ENCODE assay signal across 21 cellular contexts in genomic region chr17:57970706-57971105, GRCh38. TPM values are rescaled to one million over a fixed set of nuclear protein-coding genes. Genes with fewer than 3 reads are reported as not detected.
DNase-seq lines count a peak whose midpoint lies in the region; ATAC-seq, FAIRE-seq and TF ChIP-seq lines count a peak whose summit lies in the region.
"Had no signal": no experiment of that assay in that cellular context is flagged by ENCODE, and none has a peak within 500 bp of the region (broad histone marks: within the 10 kb centered on the region; RNA-seq: fewer than 3 reads in every experiment).

No MANE protein-coding gene starts in this region.

- intact Hi-C loops in HepG2 (cut with micrococcal nuclease; ENCODE audit: unreplicated experiment) (no loop called here), right lobe of liver (cut with DNase I) (no loop called here)

- DNase-seq in HepG2 (ENCODE audit: low spot score) (no peak), right lobe of liver (no peak), glomerular visceral epithelial cell (ENCODE audit: extremely low spot score) (peak; percentile 55), SJCRH30 (no peak), T-helper 1 cell (no peak)
- DNase-seq in stimulated activated CD8-positive, alpha-beta memory T cell treated with anti-CD3 and anti-CD28 coated beads, Interleukin-4, amount 100 ng/mL, for 48 hours = peak; percentile 9
- DNase-seq: activated CD4-positive, alpha-beta T cell treated with anti-CD3 and anti-CD28 coated beads, Interleukin-2, amount 10 ng/mL, durations not matched to agents 7 days and 5 days; activated naive CD4-positive, alpha-beta T cell treated with anti-CD3 and anti-CD28 coated beads, Interleukin-2, amount 50 U/mL, for 16 hours; activated T-cell treated with anti-CD3 and anti-CD28 coated beads, Interleukin-2, amount 50 U/mL, for 1 hour; body of pancreas; KG1; NCI-H1105; NCI-H69; OCI-M1 had no signal

- H2AFZ ChIP-seq in HepG2 (ENCODE audit: low read length) = no peak overlapping the region
- H2AFZ ChIP-seq: hepatocyte had no signal

- H3K36me3 ChIP-seq in HepG2 (replicated peaks in 1 of 2; ENCODE audit: control insufficient read depth in 1 of 2, insufficient read depth in 2 of 2, low read length in 2 of 2) (peaks cover 6 to 8% of the 10 kb centered on the region in 2 experiments; a peak in 4 of 5 replicates), right lobe of liver (peaks cover 0 to 20% (median 8%) of the 10 kb centered on the region in 4 donors), SJCRH30 (peaks cover 32% of the 10 kb centered on the region)

- TF ChIP-seq EP300 in HepG2 (IDR thresholded peaks at IDR 0.05; ENCODE audit: low read depth in 2 of 2, low read length in 2 of 2) (no peak), HepG2 (CRISPR knock-in tag; IDR thresholded peaks at IDR 0.05; ENCODE audit: borderline replicate concordance) (no peak)

- ATAC-seq in HepG2 = peak; percentile 42
- no peak for ATAC-seq in right lobe of liver
- no peak for ATAC-seq in GM21723 (IDR thresholded peaks at IDR 0.05; ENCODE audit: unreplicated experiment)
- ATAC-seq: body of pancreas had no signal

- CTCF ChIA-PET in HepG2 (lab: Yijun Ruan, JAX; ENCODE audit: low intra/inter-chr PET ratio, low total read pairs) = no interaction called here

- FAIRE-seq in HepG2 (lab: Jason Lieb, UNC) = no peak
- FAIRE-seq: TTC549 had no signal

- no TSS peak for BruUV-seq in HepG2 (replicated peaks; lab: Mats Ljungman, UMichigan)

- TF ChIP-seq CTCF in HepG2 (CRISPR knock-in tag; IDR thresholded peaks at IDR 0.05) (no peak), right lobe of liver (IDR thresholded peaks at IDR 0.05) (no peak), VCaP (conservative IDR thresholded peaks at IDR 0.05) (no peak)

- H3K79me2 ChIP-seq in HepG2 (ENCODE audit: insufficient read depth, low read length) = no peaks in the 10 kb centered on the region

- H3K27me3 ChIP-seq in HepG2 (ENCODE audit: control insufficient read depth in 1 of 2, insufficient read depth in 2 of 2, low read length in 2 of 2) = peaks cover 0 to 18% of the 10 kb centered on the region in 2 experiments; a peak in 3 of 5 replicates
- no peaks in the 10 kb centered on the region for H3K27me3 ChIP-seq in right lobe of liver
- no peaks in the 10 kb centered on the region for H3K27me3 ChIP-seq in SJCRH30
- H3K27me3 ChIP-seq: body of pancreas, hepatocyte, vagina had no signal

- no peak overlapping the region for H3K4me2 ChIP-seq in HepG2 (ENCODE audit: low read depth, low read length)
- H3K4me2 ChIP-seq: hepatocyte had no signal

- POLR2A ChIA-PET in HepG2 (lab: Yijun Ruan, JAX) = interaction anchor here (0.6 to 2.0 kb wide), 5 partner anchors 10 to 83 kb away, joined by 3 to 4 read pairs (median 3); partner anchors contain the start of gene CUEDC1

- no peak overlapping the region for H3K9ac ChIP-seq in HepG2 (ENCODE audit: insufficient read depth, low read depth, low read length)

- TF ChIP-seq POLR2A in HepG2 (IDR thresholded peaks at IDR 0.05; ENCODE audit: insufficient read depth in 1 of 2, low read depth in 2 of 2, low read length in 2 of 2) (no peak), right lobe of liver (IDR thresholded peaks at IDR 0.05) (no peak)

- H3K4me3 ChIP-seq in HepG2 (replicated peaks in 1 of 3; ENCODE audit: insufficient read depth in 1 of 3, low read depth in 2 of 3, low read length in 3 of 3) = no peak overlapping the region
- no peak overlapping the region for H3K4me3 ChIP-seq in right lobe of liver
- no peak overlapping the region for H3K4me3 ChIP-seq in SJCRH30
- H3K4me3 ChIP-seq: body of pancreas, coronary artery, hepatocyte, vagina had no signal

- H3K27ac ChIP-seq in HepG2 (ENCODE audit: extremely low read length, insufficient read depth, low read length) (no peak overlapping the region), right lobe of liver (no peak overlapping the region), VCaP (peak overlapping the region; percentile 54), SJCRH30 (no peak overlapping the region)
- H3K27ac ChIP-seq: body of pancreas, coronary artery, hepatocyte, HL-60, vagina had no signal

- H3K9me3 ChIP-seq in HepG2 (ENCODE audit: low read length) = no peaks in the 10 kb centered on the region
- H3K9me3 ChIP-seq in right lobe of liver = no peaks in the 10 kb centered on the region
- no peaks in the 10 kb centered on the region for H3K9me3 ChIP-seq in SJCRH30 (replicated peaks)
- H3K9me3 ChIP-seq: body of pancreas, vagina had no signal

- 26% methylated on average over 4 of the region's 4 CpGs for WGBS in HepG2 (ENCODE audit: low lambda C conversion rate)
- WGBS in right lobe of liver (ENCODE audit: insufficient coverage, low coverage, low lambda C conversion rate, missing lambda C conversion rate) = 37% methylated on average over 4 of the region's 4 CpGs

- TF ChIP-seq RAD21 in HepG2 (CRISPR knock-in tag; IDR thresholded peaks at IDR 0.05) = no peak

- H3K4me1 ChIP-seq in HepG2 (ENCODE audit: insufficient read depth, low read length) (peaks cover 38% of the 10 kb centered on the region), right lobe of liver (peaks cover 0 to 24% (median 11%) of the 10 kb centered on the region in 4 donors), SJCRH30 (no peaks in the 10 kb centered on the region)
- H3K4me1 ChIP-seq: vagina had no signal

- in situ Hi-C loops in HepG2 (cut with HindIII; ENCODE audit: extremely low pct_ligation_motif_present, low pct_unique_long_range_greater_than_20kb) = no loop called here

- H4K20me1 ChIP-seq in HepG2 (ENCODE audit: insufficient read depth, low read length) = peaks cover 7% of the 10 kb centered on the region; the same call in 1 of the 2 replicates

RNA-seq across cellular contexts. Expression of gene CUEDC1, which starts 15.5 kb away (rescaled TPM):
- total RNA-seq in HepG2 (2016; rRNA removed; fragmentation: Illumina TruSeq; extraction: Trizol) = 4.2 and 7.4 TPM in 2 replicates
- total RNA-seq in HepG2 (2016; cell fraction: cytosol; rRNA removed; fragmentation: Illumina TruSeq; extraction: Trizol; ENCODE audit: low read depth) = 4.1 and 4.7 TPM in 2 replicates
- total RNA-seq in HepG2 (2016; cell fraction: insoluble cytoplasmic fraction; rRNA removed; fragmentation: Illumina TruSeq; extraction: Trizol) = 3.5 and 7.9 TPM in 2 replicates
- 7.6 and 8.6 TPM in 2 replicates for total RNA-seq in HepG2 (2016; cell fraction: membrane; rRNA removed; fragmentation: Illumina TruSeq; extraction: Trizol)
- total RNA-seq in HepG2 (2016; cell fraction: nucleus; rRNA removed; fragmentation: Illumina TruSeq; extraction: Trizol) = 9.6 and 11.9 TPM in 2 replicates
- polyA plus RNA-seq in HepG2 (2011; rRNA removed) = 12.9 and 14.4 TPM in 2 replicates
- 8.1 and 8.6 TPM in 2 replicates for polyA plus RNA-seq in HepG2 (2011; cell fraction: cytosol; rRNA removed)
- polyA plus RNA-seq in HepG2 (2011; cell fraction: nucleus; rRNA removed) = 36.7 and 43.5 TPM in 2 replicates
- 9.8 and 10.2 TPM in 2 replicates for polyA plus RNA-seq in HepG2 (2012)
- 9.4 and 11.1 TPM in 2 replicates for polyA plus RNA-seq in HepG2 (2016; cell fraction: cytosol; fragmentation: Illumina TruSeq; extraction: Trizol; ENCODE audit: low read depth)
- polyA plus RNA-seq in HepG2 (2016; cell fraction: insoluble cytoplasmic fraction; fragmentation: Illumina TruSeq; extraction: Trizol; ENCODE audit: low read depth) = 9.2 and 10.0 TPM in 2 replicates
- polyA plus RNA-seq in HepG2 (2016; cell fraction: membrane; fragmentation: Illumina TruSeq; extraction: Trizol; ENCODE audit: low read depth) = 15.4 and 16.0 TPM in 2 replicates
- 33.7 and 36.2 TPM in 2 replicates for polyA plus RNA-seq in HepG2 (2016; cell fraction: nucleus; fragmentation: Illumina TruSeq; extraction: Trizol; ENCODE audit: insufficient read depth, low read depth)
- polyA minus RNA-seq in HepG2 (2011; rRNA and poly(A)+ RNA removed; ENCODE audit: low replicate concordance) = 2.9 and 6.8 TPM in 2 replicates
- 5.1 and 7.3 TPM in 2 replicates for polyA minus RNA-seq in HepG2 (2011; cell fraction: cytosol; rRNA and poly(A)+ RNA removed)
- 6.6 and 8.2 TPM in 2 replicates for polyA minus RNA-seq in HepG2 (2011; cell fraction: nucleus; rRNA and poly(A)+ RNA removed)
- total RNA-seq in right lobe of liver = 1 to 10 TPM; 4.0 to 8.5 (median 5.5) TPM
- total RNA-seq in SJCRH30 (2014; rRNA removed; shearing (Covaris generic)) = 11.6 and 14.4 TPM in 2 replicates

RNA-seq across cellular contexts. Expression of gene VEZF1, which starts 17.3 kb away (rescaled TPM):
- total RNA-seq in HepG2 (2016; rRNA removed; fragmentation: Illumina TruSeq; extraction: Trizol) = 45.9 and 48.0 TPM in 2 replicates
- 8.8 and 10.8 TPM in 2 replicates for total RNA-seq in HepG2 (2016; cell fraction: cytosol; rRNA removed; fragmentation: Illumina TruSeq; extraction: Trizol; ENCODE audit: low read depth)
- total RNA-seq in HepG2 (2016; cell fraction: insoluble cytoplasmic fraction; rRNA removed; fragmentation: Illumina TruSeq; extraction: Trizol) = 41.9 and 43.4 TPM in 2 replicates
- total RNA-seq in HepG2 (2016; cell fraction: membrane; rRNA removed; fragmentation: Illumina TruSeq; extraction: Trizol) = 42.3 and 48.6 TPM in 2 replicates
- 31.1 and 37.8 TPM in 2 replicates for total RNA-seq in HepG2 (2016; cell fraction: nucleus; rRNA removed; fragmentation: Illumina TruSeq; extraction: Trizol)
- 41.3 and 49.7 TPM in 2 replicates for polyA plus RNA-seq in HepG2 (2011; rRNA removed)
- polyA plus RNA-seq in HepG2 (2011; cell fraction: cytosol; rRNA removed) = 27.7 and 34.7 TPM in 2 replicates
- polyA plus RNA-seq in HepG2 (2011; cell fraction: nucleus; rRNA removed) = 30.2 and 33.3 TPM in 2 replicates
- 38.9 and 45.7 TPM in 2 replicates for polyA plus RNA-seq in HepG2 (2012)
- 7.1 and 7.4 TPM in 2 replicates for polyA plus RNA-seq in HepG2 (2016; cell fraction: cytosol; fragmentation: Illumina TruSeq; extraction: Trizol; ENCODE audit: low read depth)
- 34.8 and 42.4 TPM in 2 replicates for polyA plus RNA-seq in HepG2 (2016; cell fraction: insoluble cytoplasmic fraction; fragmentation: Illumina TruSeq; extraction: Trizol; ENCODE audit: low read depth)
- 22.0 and 25.5 TPM in 2 replicates for polyA plus RNA-seq in HepG2 (2016; cell fraction: membrane; fragmentation: Illumina TruSeq; extraction: Trizol; ENCODE audit: low read depth)
- 46.2 and 49.1 TPM in 2 replicates for polyA plus RNA-seq in HepG2 (2016; cell fraction: nucleus; fragmentation: Illumina TruSeq; extraction: Trizol; ENCODE audit: insufficient read depth, low read depth)
- 41.4 and 56.9 TPM in 2 replicates for polyA minus RNA-seq in HepG2 (2011; rRNA and poly(A)+ RNA removed; ENCODE audit: low replicate concordance)
- 31.2 and 37.3 TPM in 2 replicates for polyA minus RNA-seq in HepG2 (2011; cell fraction: cytosol; rRNA and poly(A)+ RNA removed)
- 32.7 and 46.6 TPM in 2 replicates for polyA minus RNA-seq in HepG2 (2011; cell fraction: nucleus; rRNA and poly(A)+ RNA removed)
- 10 to 100 TPM; 13.0 to 19.3 (median 14.6) TPM for total RNA-seq in right lobe of liver
- 74.9 and 78.9 TPM in 2 replicates for total RNA-seq in SJCRH30 (2014; rRNA removed; shearing (Covaris generic))

RNA-seq across cellular contexts. Expression of gene SRSF1, which starts 36.3 kb away (rescaled TPM):
- total RNA-seq in HepG2 (2016; rRNA removed; fragmentation: Illumina TruSeq; extraction: Trizol) (445 and 520 TPM in 2 replicates), right lobe of liver (10 to 100 TPM; 55.7 to 92.0 (median 80.0) TPM)
- 40.7 and 51.5 TPM in 2 replicates for total RNA-seq in HepG2 (2016; cell fraction: cytosol; rRNA removed; fragmentation: Illumina TruSeq; extraction: Trizol; ENCODE audit: low read depth)
- 472 and 528 TPM in 2 replicates for total RNA-seq in HepG2 (2016; cell fraction: insoluble cytoplasmic fraction; rRNA removed; fragmentation: Illumina TruSeq; extraction: Trizol)
- total RNA-seq in HepG2 (2016; cell fraction: membrane; rRNA removed; fragmentation: Illumina TruSeq; extraction: Trizol) = 120 and 137 TPM in 2 replicates
- total RNA-seq in HepG2 (2016; cell fraction: nucleus; rRNA removed; fragmentation: Illumina TruSeq; extraction: Trizol) = 332 and 353 TPM in 2 replicates
- polyA plus RNA-seq in HepG2 (2011; rRNA removed) = 142 and 144 TPM in 2 replicates
- 61.9 and 82.9 TPM in 2 replicates for polyA plus RNA-seq in HepG2 (2011; cell fraction: cytosol; rRNA removed)
- polyA plus RNA-seq in HepG2 (2011; cell fraction: nucleus; rRNA removed) = 1,130 and 1,625 TPM in 2 replicates
- polyA plus RNA-seq in HepG2 (2012) = 96.9 and 161 TPM in 2 replicates
- 19.4 and 20.4 TPM in 2 replicates for polyA plus RNA-seq in HepG2 (2016; cell fraction: cytosol; fragmentation: Illumina TruSeq; extraction: Trizol; ENCODE audit: low read depth)
- 411 and 445 TPM in 2 replicates for polyA plus RNA-seq in HepG2 (2016; cell fraction: insoluble cytoplasmic fraction; fragmentation: Illumina TruSeq; extraction: Trizol; ENCODE audit: low read depth)
- 54.7 and 57.3 TPM in 2 replicates for polyA plus RNA-seq in HepG2 (2016; cell fraction: membrane; fragmentation: Illumina TruSeq; extraction: Trizol; ENCODE audit: low read depth)
- polyA plus RNA-seq in HepG2 (2016; cell fraction: nucleus; fragmentation: Illumina TruSeq; extraction: Trizol; ENCODE audit: insufficient read depth, low read depth) = 359 and 383 TPM in 2 replicates
- polyA minus RNA-seq in HepG2 (2011; rRNA and poly(A)+ RNA removed; ENCODE audit: low replicate concordance) = 673 and 710 TPM in 2 replicates
- polyA minus RNA-seq in HepG2 (2011; cell fraction: cytosol; rRNA and poly(A)+ RNA removed) = 78.3 and 89.3 TPM in 2 replicates
- 1,057 and 1,237 TPM in 2 replicates for polyA minus RNA-seq in HepG2 (2011; cell fraction: nucleus; rRNA and poly(A)+ RNA removed)
- 549 and 575 TPM in 2 replicates for total RNA-seq in SJCRH30 (2014; rRNA removed; shearing (Covaris generic))

Comparison
In these comparisons a context has a peak if more than half of its experiments do, and no peak if none do; other contexts are left out.
1. DNase-seq: peak in glomerular visceral epithelial cell (single experiment) and stimulated activated CD8-positive, alpha-beta memory T cell treated with anti-CD3 and anti-CD28 coated beads, Interleukin-4, amount 100 ng/mL, for 48 hours (single experiment); none in HepG2 (single experiment), right lobe of liver (0 of 3), SJCRH30 (0 of 2) and T-helper 1 cell (0 of 5).